1 cellular context compared by ENCODE assay signal in the genomic region with DNA sequence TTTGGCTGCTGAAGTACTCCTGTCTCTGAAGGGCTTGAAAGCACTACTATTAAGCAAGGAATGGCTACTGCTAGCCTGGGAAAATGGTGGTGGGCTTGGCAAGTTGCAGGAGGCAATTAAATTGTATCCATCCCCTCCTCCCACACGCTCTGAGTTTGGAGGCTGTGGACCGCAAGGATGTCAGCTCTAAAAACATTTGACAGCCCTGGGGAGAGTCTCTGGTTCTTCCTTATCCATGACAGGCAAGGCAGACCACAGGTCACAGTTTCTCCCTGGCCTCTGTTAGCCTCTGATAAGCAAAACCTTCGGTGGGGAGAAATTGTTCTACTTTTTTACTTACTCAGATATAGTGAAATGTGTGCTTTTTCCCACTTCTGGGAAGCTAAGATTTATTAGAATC.
TF ChIP-seq lines count a peak whose summit lies in the region.

No MANE protein-coding gene starts in this region.

TF ChIP-seq in K562, 482 proteins besides CTCF, POLR2A, EP300 and RAD21 (continued from another document and continues in another):
- TF ChIP-seq, protein P1, sequence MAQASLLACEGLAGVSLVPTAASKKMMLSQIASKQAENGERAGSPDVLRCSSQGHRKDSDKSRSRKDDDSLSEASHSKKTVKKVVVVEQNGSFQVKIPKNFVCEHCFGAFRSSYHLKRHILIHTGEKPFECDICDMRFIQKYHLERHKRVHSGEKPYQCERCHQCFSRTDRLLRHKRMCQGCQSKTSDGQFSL (CRISPR knock-in tag; IDR thresholded peaks at IDR 0.05), result no peak
- TF ChIP-seq, protein P1 (tag; IDR thresholded peaks at IDR 0.05), result no peak
- TF ChIP-seq, protein P2, sequence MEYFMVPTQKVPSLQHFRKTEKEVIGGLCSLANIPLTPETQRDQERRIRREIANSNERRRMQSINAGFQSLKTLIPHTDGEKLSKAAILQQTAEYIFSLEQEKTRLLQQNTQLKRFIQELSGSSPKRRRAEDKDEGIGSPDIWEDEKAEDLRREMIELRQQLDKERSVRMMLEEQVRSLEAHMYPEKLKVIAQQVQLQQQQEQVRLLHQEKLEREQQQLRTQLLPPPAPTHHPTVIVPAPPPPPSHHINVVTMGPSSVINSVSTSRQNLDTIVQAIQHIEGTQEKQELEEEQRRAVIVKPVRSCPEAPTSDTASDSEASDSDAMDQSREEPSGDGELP (CRISPR knock-in tag; IDR thresholded peaks at IDR 0.05; ENCODE audit: borderline replicate concordance), result peak; percentile 50; the same call in 1 of the 2 replicates
- no peak for TF ChIP-seq SIX5 (IDR thresholded peaks at IDR 0.05; ENCODE audit: borderline replicate concordance in 1 of 2, insufficient read depth in 1 of 2, low read depth in 1 of 2, low read length in 2 of 2)
- TF ChIP-seq, protein P3, sequence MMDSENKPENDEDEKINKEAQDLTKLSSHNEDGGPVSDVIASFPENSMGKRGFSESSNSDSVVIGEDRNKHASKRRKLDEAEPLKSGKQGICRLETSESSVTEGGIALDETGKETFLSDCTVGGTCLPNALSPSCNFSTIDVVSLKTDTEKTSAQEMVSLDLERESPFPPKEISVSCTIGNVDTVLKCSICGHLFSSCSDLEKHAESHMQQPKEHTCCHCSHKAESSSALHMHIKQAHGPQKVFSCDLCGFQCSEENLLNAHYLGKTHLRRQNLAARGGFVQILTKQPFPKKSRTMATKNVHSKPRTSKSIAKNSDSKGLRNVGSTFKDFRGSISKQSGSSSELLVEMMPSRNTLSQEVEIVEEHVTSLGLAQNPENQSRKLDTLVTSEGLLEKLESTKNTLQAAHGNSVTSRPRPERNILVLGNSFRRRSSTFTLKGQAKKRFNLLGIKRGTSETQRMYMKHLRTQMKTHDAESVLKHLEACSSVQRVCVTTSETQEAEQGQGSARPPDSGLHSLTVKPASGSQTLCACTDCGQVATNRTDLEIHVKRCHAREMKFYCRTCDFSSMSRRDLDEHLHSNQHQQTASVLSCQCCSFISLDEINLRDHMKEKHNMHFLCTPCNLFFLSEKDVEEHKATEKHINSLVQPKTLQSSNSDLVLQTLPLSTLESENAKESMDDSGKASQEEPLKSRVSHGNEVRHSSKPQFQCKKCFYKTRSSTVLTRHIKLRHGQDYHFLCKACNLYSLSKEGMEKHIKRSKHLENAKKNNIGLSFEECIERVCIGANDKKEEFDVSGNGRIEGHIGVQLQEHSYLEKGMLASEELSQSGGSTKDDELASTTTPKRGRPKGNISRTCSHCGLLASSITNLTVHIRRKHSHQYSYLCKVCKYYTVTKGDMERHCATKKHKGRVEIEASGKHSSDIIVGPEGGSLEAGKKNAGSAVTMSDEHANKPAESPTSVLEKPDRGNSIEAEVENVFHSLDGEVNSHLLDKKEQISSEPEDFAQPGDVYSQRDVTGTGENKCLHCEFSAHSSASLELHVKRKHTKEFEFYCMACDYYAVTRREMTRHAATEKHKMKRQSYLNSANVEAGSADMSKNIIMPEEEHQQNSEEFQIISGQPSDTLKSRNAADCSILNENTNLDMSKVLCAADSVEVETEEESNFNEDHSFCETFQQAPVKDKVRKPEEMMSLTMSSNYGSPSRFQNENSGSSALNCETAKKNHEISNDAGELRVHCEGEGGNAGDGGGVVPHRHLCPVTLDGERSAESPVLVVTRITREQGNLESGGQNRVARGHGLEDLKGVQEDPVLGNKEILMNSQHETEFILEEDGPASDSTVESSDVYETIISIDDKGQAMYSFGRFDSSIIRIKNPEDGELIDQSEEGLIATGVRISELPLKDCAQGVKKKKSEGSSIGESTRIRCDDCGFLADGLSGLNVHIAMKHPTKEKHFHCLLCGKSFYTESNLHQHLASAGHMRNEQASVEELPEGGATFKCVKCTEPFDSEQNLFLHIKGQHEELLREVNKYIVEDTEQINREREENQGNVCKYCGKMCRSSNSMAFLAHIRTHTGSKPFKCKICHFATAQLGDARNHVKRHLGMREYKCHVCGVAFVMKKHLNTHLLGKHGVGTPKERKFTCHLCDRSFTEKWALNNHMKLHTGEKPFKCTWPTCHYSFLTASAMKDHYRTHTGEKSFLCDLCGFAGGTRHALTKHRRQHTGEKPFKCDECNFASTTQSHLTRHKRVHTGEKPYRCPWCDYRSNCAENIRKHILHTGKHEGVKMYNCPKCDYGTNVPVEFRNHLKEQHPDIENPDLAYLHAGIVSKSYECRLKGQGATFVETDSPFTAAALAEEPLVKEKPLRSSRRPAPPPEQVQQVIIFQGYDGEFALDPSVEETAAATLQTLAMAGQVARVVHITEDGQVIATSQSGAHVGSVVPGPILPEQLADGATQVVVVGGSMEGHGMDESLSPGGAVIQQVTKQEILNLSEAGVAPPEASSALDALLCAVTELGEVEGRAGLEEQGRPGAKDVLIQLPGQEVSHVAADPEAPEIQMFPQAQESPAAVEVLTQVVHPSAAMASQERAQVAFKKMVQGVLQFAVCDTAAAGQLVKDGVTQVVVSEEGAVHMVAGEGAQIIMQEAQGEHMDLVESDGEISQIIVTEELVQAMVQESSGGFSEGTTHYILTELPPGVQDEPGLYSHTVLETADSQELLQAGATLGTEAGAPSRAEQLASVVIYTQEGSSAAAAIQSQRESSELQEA (IDR thresholded peaks at IDR 0.05; ENCODE audit: low read depth), result no peak
- no peak for TF ChIP-seq ETV5 (CRISPR knock-in tag; IDR thresholded peaks at IDR 0.05; ENCODE audit: low read depth)
- TF ChIP-seq, protein P4, sequence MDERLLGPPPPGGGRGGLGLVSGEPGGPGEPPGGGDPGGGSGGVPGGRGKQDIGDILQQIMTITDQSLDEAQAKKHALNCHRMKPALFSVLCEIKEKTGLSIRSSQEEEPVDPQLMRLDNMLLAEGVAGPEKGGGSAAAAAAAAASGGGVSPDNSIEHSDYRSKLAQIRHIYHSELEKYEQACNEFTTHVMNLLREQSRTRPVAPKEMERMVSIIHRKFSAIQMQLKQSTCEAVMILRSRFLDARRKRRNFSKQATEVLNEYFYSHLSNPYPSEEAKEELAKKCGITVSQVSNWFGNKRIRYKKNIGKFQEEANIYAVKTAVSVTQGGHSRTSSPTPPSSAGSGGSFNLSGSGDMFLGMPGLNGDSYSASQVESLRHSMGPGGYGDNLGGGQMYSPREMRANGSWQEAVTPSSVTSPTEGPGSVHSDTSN (CRISPR knock-in tag; IDR thresholded peaks at IDR 0.05; ENCODE audit: low read depth), result no peak
- TF ChIP-seq, protein P4 (tag; conservative IDR thresholded peaks at IDR 0.05; ENCODE audit: low read depth), result peak; percentile 38
- TF ChIP-seq ZNF766 (CRISPR knock-in tag; conservative IDR thresholded peaks at IDR 0.05), result peak; percentile 36; the same call in 1 of the 2 replicates
- TF ChIP-seq, protein P5, sequence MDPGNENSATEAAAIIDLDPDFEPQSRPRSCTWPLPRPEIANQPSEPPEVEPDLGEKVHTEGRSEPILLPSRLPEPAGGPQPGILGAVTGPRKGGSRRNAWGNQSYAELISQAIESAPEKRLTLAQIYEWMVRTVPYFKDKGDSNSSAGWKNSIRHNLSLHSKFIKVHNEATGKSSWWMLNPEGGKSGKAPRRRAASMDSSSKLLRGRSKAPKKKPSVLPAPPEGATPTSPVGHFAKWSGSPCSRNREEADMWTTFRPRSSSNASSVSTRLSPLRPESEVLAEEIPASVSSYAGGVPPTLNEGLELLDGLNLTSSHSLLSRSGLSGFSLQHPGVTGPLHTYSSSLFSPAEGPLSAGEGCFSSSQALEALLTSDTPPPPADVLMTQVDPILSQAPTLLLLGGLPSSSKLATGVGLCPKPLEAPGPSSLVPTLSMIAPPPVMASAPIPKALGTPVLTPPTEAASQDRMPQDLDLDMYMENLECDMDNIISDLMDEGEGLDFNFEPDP (CRISPR knock-in tag; IDR thresholded peaks at IDR 0.05), result no peak
- TF ChIP-seq KDM1A (IDR thresholded peaks at IDR 0.05), result peak; percentile 78 to 82
- TF ChIP-seq SAFB2 (IDR thresholded peaks at IDR 0.05; ENCODE audit: borderline replicate concordance, low read depth, low read length, severe bottlenecking), result no peak
- no peak for TF ChIP-seq HMG20A (CRISPR knock-in tag; conservative IDR thresholded peaks at IDR 0.05)
- TF ChIP-seq NFE2 (IDR thresholded peaks at IDR 0.05; ENCODE audit: low read depth), result peak; percentile 19; the same call in 1 of the 2 replicates
- TF ChIP-seq FOXJ2 (tag; IDR thresholded peaks at IDR 0.05), result no peak
- no peak for TF ChIP-seq ZFP30 (CRISPR knock-in tag; IDR thresholded peaks at IDR 0.05; ENCODE audit: borderline replicate concordance)
- no peak for TF ChIP-seq MCM3 (IDR thresholded peaks at IDR 0.05)
- TF ChIP-seq RNF2 (IDR thresholded peaks at IDR 0.05), result peak; percentile 59; the same call in 1 of the 2 replicates
- TF ChIP-seq, protein P6, sequence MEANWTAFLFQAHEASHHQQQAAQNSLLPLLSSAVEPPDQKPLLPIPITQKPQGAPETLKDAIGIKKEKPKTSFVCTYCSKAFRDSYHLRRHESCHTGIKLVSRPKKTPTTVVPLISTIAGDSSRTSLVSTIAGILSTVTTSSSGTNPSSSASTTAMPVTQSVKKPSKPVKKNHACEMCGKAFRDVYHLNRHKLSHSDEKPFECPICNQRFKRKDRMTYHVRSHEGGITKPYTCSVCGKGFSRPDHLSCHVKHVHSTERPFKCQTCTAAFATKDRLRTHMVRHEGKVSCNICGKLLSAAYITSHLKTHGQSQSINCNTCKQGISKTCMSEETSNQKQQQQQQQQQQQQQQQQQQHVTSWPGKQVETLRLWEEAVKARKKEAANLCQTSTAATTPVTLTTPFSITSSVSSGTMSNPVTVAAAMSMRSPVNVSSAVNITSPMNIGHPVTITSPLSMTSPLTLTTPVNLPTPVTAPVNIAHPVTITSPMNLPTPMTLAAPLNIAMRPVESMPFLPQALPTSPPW (CRISPR knock-in tag; IDR thresholded peaks at IDR 0.05), result peak; percentile 68
- TF ChIP-seq GABPB1 (CRISPR knock-in tag; IDR thresholded peaks at IDR 0.05), result peak; percentile 48; the same call in 1 of the 2 replicates
- TF ChIP-seq TEAD1 (CRISPR knock-in tag; IDR thresholded peaks at IDR 0.05), result peak in 1 of 2 experiments; percentile 25; a peak in 1 of 4 replicates
- TF ChIP-seq, protein P7, sequence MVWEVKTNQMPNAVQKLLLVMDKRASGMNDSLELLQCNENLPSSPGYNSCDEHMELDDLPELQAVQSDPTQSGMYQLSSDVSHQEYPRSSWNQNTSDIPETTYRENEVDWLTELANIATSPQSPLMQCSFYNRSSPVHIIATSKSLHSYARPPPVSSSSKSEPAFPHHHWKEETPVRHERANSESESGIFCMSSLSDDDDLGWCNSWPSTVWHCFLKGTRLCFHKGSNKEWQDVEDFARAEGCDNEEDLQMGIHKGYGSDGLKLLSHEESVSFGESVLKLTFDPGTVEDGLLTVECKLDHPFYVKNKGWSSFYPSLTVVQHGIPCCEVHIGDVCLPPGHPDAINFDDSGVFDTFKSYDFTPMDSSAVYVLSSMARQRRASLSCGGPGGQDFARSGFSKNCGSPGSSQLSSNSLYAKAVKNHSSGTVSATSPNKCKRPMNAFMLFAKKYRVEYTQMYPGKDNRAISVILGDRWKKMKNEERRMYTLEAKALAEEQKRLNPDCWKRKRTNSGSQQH (CRISPR knock-in tag; IDR thresholded peaks at IDR 0.05), result no peak
- TF ChIP-seq ATF7 (IDR thresholded peaks at IDR 0.05), result no peak
- TF ChIP-seq, protein P8, sequence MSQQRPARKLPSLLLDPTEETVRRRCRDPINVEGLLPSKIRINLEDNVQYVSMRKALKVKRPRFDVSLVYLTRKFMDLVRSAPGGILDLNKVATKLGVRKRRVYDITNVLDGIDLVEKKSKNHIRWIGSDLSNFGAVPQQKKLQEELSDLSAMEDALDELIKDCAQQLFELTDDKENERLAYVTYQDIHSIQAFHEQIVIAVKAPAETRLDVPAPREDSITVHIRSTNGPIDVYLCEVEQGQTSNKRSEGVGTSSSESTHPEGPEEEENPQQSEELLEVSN (IDR thresholded peaks at IDR 0.05; ENCODE audit: borderline replicate concordance in 1 of 2, extremely low read depth in 1 of 2, insufficient read depth in 1 of 2, insufficient read length in 1 of 2, low read depth in 1 of 2, low read length in 1 of 2, poor library complexity in 1 of 2, severe bottlenecking in 1 of 2), result no peak
- no peak for TF ChIP-seq YY1 (IDR thresholded peaks at IDR 0.05; ENCODE audit: borderline replicate concordance in 1 of 3, control insufficient read depth in 1 of 3, extremely low read depth in 1 of 3, insufficient read depth in 3 of 3, insufficient read length in 1 of 3, insufficient replicate concordance in 2 of 3, low read depth in 1 of 3, low read length in 2 of 3)
- TF ChIP-seq CTBP1 (IDR thresholded peaks at IDR 0.05; ENCODE audit: borderline replicate concordance), result peak; percentile 59; the same call in 1 of the 2 replicates
- TF ChIP-seq SMARCE1 (IDR thresholded peaks at IDR 0.05), result peak; percentile 79
- peak; percentile 77; the same call in 1 of the 2 replicates for TF ChIP-seq ZNF589 (CRISPR knock-in tag; IDR thresholded peaks at IDR 0.05; ENCODE audit: low read depth)
- TF ChIP-seq MEF2A (IDR thresholded peaks at IDR 0.05; ENCODE audit: control insufficient read depth, low read depth, low read length), result peak; percentile 17; the same call in 1 of the 2 replicates
- TF ChIP-seq, protein P9, sequence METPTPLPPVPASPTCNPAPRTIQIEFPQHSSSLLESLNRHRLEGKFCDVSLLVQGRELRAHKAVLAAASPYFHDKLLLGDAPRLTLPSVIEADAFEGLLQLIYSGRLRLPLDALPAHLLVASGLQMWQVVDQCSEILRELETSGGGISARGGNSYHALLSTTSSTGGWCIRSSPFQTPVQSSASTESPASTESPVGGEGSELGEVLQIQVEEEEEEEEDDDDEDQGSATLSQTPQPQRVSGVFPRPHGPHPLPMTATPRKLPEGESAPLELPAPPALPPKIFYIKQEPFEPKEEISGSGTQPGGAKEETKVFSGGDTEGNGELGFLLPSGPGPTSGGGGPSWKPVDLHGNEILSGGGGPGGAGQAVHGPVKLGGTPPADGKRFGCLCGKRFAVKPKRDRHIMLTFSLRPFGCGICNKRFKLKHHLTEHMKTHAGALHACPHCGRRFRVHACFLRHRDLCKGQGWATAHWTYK (CRISPR knock-in tag; IDR thresholded peaks at IDR 0.05), result 0 out of 2 replicates have a peak, but pooled peaks have one; percentile 29
- TF ChIP-seq, protein P10, sequence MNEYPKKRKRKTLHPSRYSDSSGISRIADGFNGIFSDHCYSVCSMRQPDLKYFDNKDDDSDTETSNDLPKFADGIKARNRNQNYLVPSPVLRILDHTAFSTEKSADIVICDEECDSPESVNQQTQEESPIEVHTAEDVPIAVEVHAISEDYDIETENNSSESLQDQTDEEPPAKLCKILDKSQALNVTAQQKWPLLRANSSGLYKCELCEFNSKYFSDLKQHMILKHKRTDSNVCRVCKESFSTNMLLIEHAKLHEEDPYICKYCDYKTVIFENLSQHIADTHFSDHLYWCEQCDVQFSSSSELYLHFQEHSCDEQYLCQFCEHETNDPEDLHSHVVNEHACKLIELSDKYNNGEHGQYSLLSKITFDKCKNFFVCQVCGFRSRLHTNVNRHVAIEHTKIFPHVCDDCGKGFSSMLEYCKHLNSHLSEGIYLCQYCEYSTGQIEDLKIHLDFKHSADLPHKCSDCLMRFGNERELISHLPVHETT (CRISPR knock-in tag; conservative IDR thresholded peaks at IDR 0.05 in 1 of 2, IDR thresholded peaks at IDR 0.05 in 1 of 2), result peak in 1 of 2 experiments; percentile 74; a peak in 2 of 4 replicates
- TF ChIP-seq HDAC3 (IDR thresholded peaks at IDR 0.05; ENCODE audit: borderline replicate concordance, partially characterized antibody), result peak; percentile 58
